ENCODE assay signal across 1 cellular context in the genomic region with DNA sequence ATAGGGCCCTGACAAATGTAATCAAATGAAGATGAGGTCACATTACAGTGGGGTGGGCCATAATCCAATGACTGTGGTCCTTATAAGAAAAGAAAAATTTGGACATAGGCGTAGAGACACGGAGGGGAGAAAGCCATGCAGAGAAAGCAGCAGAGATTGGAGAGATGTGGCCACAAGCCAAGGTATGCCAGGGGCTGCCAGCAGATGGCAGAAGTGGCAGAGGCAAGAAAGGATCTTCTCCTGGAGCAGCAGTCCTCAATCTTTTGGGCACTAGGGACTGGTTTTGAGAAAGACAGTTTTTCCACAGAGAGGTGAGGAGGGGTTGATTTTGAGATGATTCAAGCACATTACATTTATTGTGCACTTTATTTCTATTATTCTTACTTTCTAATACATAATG.
TF ChIP-seq lines count a peak whose summit lies in the region.

No MANE protein-coding gene starts in this region.

TF ChIP-seq in H1, 55 proteins besides CTCF, POLR2A, EP300 and RAD21:
- TF ChIP-seq HDAC6 (IDR thresholded peaks at IDR 0.05; ENCODE audit: low read depth, low read length) (no peak), RBBP5 (IDR thresholded peaks at IDR 0.05; ENCODE audit: borderline replicate concordance, low read depth, low read length) (no peak), SIRT6 (IDR thresholded peaks at IDR 0.05; ENCODE audit: low read length) (no peak)
